Comparison of ENCODE assay signal across 8 cellular contexts in the genomic region with DNA sequence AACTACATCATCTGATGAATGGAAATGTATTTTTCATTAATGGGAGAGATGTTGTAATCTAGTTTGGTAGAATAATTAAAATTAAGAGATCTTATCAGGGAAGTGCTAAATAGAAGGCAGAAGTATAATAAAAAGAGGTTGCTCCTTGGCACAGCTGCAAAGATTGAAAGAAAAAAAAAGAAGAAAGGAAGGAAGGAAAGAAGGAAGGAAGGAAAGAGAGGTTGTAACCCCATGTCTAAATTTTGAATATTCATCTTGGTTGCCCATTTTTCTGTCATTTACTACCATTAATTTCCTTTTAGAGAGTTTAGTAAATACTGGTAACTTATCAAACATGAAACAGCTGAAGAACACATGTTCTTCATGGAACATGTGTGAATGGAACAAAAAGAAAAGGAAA.
A peak's percentile ranks its signal among the peaks of the same experiment; 100 is the strongest.
DNase-seq lines count a peak whose midpoint lies in the region; TF ChIP-seq lines count a peak whose summit lies in the region.

No MANE protein-coding gene starts in this region.

- peaks cover 20% of the 10 kb centered on the region for H3K27me3 Mint-ChIP-seq in nephron progenitor cell (ENCODE audit: low read depth, poor library complexity)

- peak overlapping the region; percentile 66 for H3K4me3 ChIP-seq in BLaER1
- peak overlapping the region; percentile 63 for H3K4me3 ChIP-seq in choroid plexus epithelial cell (ENCODE audit: low read depth, low read length)

- H3K4me3 Mint-ChIP-seq in nephron progenitor cell = peak overlapping the region; percentile 98

- no peak overlapping the region for H3K27ac Mint-ChIP-seq in nephron progenitor cell

- peak overlapping the region; percentile 94 for H3K27ac ChIP-seq in BLaER1

- peak overlapping the region; percentile 82 for H3K4me2 ChIP-seq in BLaER1

- H3K9me3 Mint-ChIP-seq in nephron progenitor cell = peaks cover 4% of the 10 kb centered on the region

- TF ChIP-seq CTCF in choroid plexus epithelial cell (conservative IDR thresholded peaks at IDR 0.05; ENCODE audit: low read depth, low read length) = no peak
- TF ChIP-seq CTCF in nephron progenitor cell (IDR thresholded peaks at IDR 0.05) = no peak

- no peaks in the 10 kb centered on the region for H3K36me3 Mint-ChIP-seq in nephron progenitor cell (ENCODE audit: low read depth)

- no peaks in the 10 kb centered on the region for H3K27me3 ChIP-seq in BLaER1

- peaks cover 10% of the 10 kb centered on the region for H3K9me3 ChIP-seq in BLaER1

- H3K36me3 ChIP-seq in BLaER1 = no peaks in the 10 kb centered on the region

- H3K4me1 ChIP-seq in BLaER1 = peaks cover 54% of the 10 kb centered on the region

- DNase-seq in Kasumi-1 (lab: John Stamatoyannopoulos, UW) (peak; percentile 28 to 32), choroid plexus epithelial cell (ENCODE audit: low read depth) (no peak), nephron progenitor cell (no peak), NCI-H1694 (lab: John Stamatoyannopoulos, UW) (no peak), NK-92 (lab: John Stamatoyannopoulos, UW; ENCODE audit: unreplicated experiment) (no peak), Ammon's horn (ENCODE audit: low spot score) (no peak), NCI-H2107 treated with DMSO at 0.1 percent for 48 hours (lab: John Stamatoyannopoulos, UW; ENCODE audit: unreplicated experiment) (no peak)

- H4K20me1 ChIP-seq in BLaER1 = no peaks in the 10 kb centered on the region

- peaks cover 34% of the 10 kb centered on the region for H3K4me1 Mint-ChIP-seq in nephron progenitor cell

- H3K9ac ChIP-seq in BLaER1 = peak overlapping the region; percentile 88

Comparison
In these comparisons a context has a peak if more than half of its experiments do, and no peak if none do; other contexts are left out.
1. DNase-seq: peak in Kasumi-1 (2 of 2); none in choroid plexus epithelial cell (single experiment), nephron progenitor cell (single experiment), NCI-H1694 (single experiment), NK-92 (single experiment), Ammon's horn (single experiment) and NCI-H2107 treated with DMSO at 0.1 percent for 48 hours (single experiment).